Comparison of ENCODE assay signal across 19 cellular contexts in the genomic region with DNA sequence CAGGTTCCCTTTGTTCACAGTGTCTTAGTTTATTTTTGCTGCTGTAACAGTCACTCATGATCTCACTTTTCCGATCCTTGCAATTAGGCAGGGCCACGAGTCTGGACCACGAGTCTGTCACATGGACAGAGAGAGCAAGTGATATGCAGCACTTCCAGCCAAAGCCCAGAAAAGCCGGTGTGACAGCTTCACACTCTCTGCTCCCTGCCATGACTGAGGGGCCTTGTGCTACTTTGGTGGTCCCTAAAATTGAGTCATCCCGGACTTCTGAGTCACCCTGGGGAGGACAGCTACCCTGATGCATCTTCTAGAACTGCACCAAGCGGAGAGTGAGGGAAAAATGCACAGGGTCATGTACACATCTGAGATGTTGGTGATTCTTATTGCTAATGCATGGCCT.
DNase-seq lines count a peak whose midpoint lies in the region; ATAC-seq and TF ChIP-seq lines count a peak whose summit lies in the region.
"Had no signal": no experiment of that assay in that cellular context is flagged by ENCODE, and none has a peak within 500 bp of the region (broad histone marks: within the 10 kb centered on the region; RNA-seq: fewer than 3 reads in every experiment).

No MANE protein-coding gene starts in this region.

- intact Hi-C loops in dorsolateral prefrontal cortex (cut with DNase I) (no loop called here), heart right ventricle (cut with DNase I) (no loop called here), vagina (cut with DNase I) (no loop called here)

- H3K27ac ChIP-seq in SJSA1 (peak overlapping the region; percentile 40), dorsolateral prefrontal cortex (peak overlapping the region in 32 of 59 donors; percentile 57 to 91 (median 84)), neuronal stem cell (replicated peaks; ENCODE audit: low read length) (no peak overlapping the region), heart right ventricle (no peak overlapping the region), vagina (no peak overlapping the region)

- peak overlapping the region; percentile 46 for H3K23ac ChIP-seq in neuronal stem cell (ENCODE audit: low read depth, low read length, poor library complexity)

- TF ChIP-seq POLR2A in vagina (IDR thresholded peaks at IDR 0.05) = no peak

- no peak overlapping the region for H3K14ac ChIP-seq in neuronal stem cell (ENCODE audit: low read length)

- peak overlapping the region; percentile 27 for H3K18ac ChIP-seq in neuronal stem cell (ENCODE audit: low read length)

- ATAC-seq in heart right ventricle (no peak), GM18870 (IDR thresholded peaks at IDR 0.05; ENCODE audit: unreplicated experiment) (no peak)
- ATAC-seq: GM23338, HepG2 had no signal

- H3K4ac ChIP-seq in neuronal stem cell (ENCODE audit: low read length) = no peak overlapping the region

- H3K79me1 ChIP-seq in neuronal stem cell (ENCODE audit: low read depth, low read length) = no peaks in the 10 kb centered on the region

- no peak overlapping the region for H2BK5ac ChIP-seq in neuronal stem cell (ENCODE audit: low read length)

- H3K9ac ChIP-seq in neuronal stem cell (ENCODE audit: low read depth, low read length, poor library complexity) = no peak overlapping the region

- H3K27me3 ChIP-seq in SJSA1 (replicated peaks) (no peaks in the 10 kb centered on the region), dorsolateral prefrontal cortex (no peaks in the 10 kb centered on the region), neuronal stem cell (ENCODE audit: control insufficient read depth in 3 of 3, insufficient read depth in 3 of 3, low read depth in 1 of 3, low read length in 3 of 3) (no peaks in the 10 kb centered on the region), heart right ventricle (peaks cover 0 to 7% (median under 1%) of the 10 kb centered on the region in 7 donors), vagina (no peaks in the 10 kb centered on the region)
- H3K27me3 ChIP-seq: BE2C had no signal

- H2BK15ac ChIP-seq in neuronal stem cell (ENCODE audit: low read length) = peak overlapping the region; percentile 51

- TF ChIP-seq CTCF in dorsolateral prefrontal cortex (IDR thresholded peaks at IDR 0.05 in 54 of 56, conservative IDR thresholded peaks at IDR 0.05 in 2 of 56; ENCODE audit: low read depth in 1 of 56, partially characterized antibody in 56 of 56) (no peak), heart right ventricle (IDR thresholded peaks at IDR 0.05) (no peak), vagina (IDR thresholded peaks at IDR 0.05) (no peak)

- DNase-seq in SJSA1 (ENCODE audit: low read depth in 1 of 2, low spot score in 2 of 2) = peak; percentile 96
- DNase-seq in dorsolateral prefrontal cortex = no peak
- no peak for DNase-seq in neuronal stem cell (ENCODE audit: low spot score)
- DNase-seq in HuH-7 (ENCODE audit: low spot score) = no peak
- no peak for DNase-seq in heart right ventricle
- no peak for DNase-seq in vagina (ENCODE audit: extremely low spot score in 2 of 2)
- DNase-seq: BE2C; C1 segment of cervical spinal cord; CD4-positive, CD25-positive, alpha-beta regulatory T cell; CD8-positive, alpha-beta memory T cell; COR-L47; DMS 273 treated with DMSO at 0.1 percent for 48 hours; DMS53; DND-41; EL; HCEC 1CT had no signal

- no peak overlapping the region for H2AFZ ChIP-seq in neuronal stem cell (ENCODE audit: low read length)
- H2AFZ ChIP-seq: GM23338 had no signal

- no CpG with 5 or more reads among the region's 6 CpGs for WGBS in neuronal stem cell (ENCODE audit: extremely low coverage in 2 of 2, insufficient read length in 2 of 2, insufficient replicate concordance in 1 of 2), 2 donors
- 93 to 94% methylated on average over 6 of the region's 6 CpGs for WGBS in heart right ventricle, 2 donors

- H3K4me1 ChIP-seq in SJSA1 (replicated peaks) = peaks cover 41% of the 10 kb centered on the region
- H3K4me1 ChIP-seq in neuronal stem cell (ENCODE audit: control insufficient read depth in 2 of 2, insufficient read depth in 1 of 2, low read depth in 1 of 2, low read length in 2 of 2) = peaks cover 13 to 19% of the 10 kb centered on the region in 2 donors
- peaks cover 0 to 9% (median 0%) of the 10 kb centered on the region in 9 donors for H3K4me1 ChIP-seq in heart right ventricle
- H3K4me1 ChIP-seq in vagina = no peaks in the 10 kb centered on the region

- H4K8ac ChIP-seq in neuronal stem cell (ENCODE audit: low read depth, low read length) = no peak overlapping the region

- H3K4me3 ChIP-seq in SJSA1 = no peak overlapping the region
- no peak overlapping the region for H3K4me3 ChIP-seq in dorsolateral prefrontal cortex
- H3K4me3 ChIP-seq in neuronal stem cell (ENCODE audit: low read length in 2 of 2) = no peak overlapping the region
- no peak overlapping the region for H3K4me3 ChIP-seq in heart right ventricle
- no peak overlapping the region for H3K4me3 ChIP-seq in vagina
- H3K4me3 ChIP-seq: GM23338 had no signal

- H2AK5ac ChIP-seq in neuronal stem cell (ENCODE audit: low read depth, low read length) = no peak overlapping the region

- no peak overlapping the region for H2BK12ac ChIP-seq in neuronal stem cell (ENCODE audit: low read length)

- no peak overlapping the region for H3K4me2 ChIP-seq in neuronal stem cell (ENCODE audit: insufficient read depth, low read length, poor library complexity, severe bottlenecking)
- H3K4me2 ChIP-seq: GM23338 had no signal

- H3K9me3 ChIP-seq in SJSA1 (replicated peaks) = no peaks in the 10 kb centered on the region
- H3K9me3 ChIP-seq in neuronal stem cell (replicated peaks in 1 of 2; ENCODE audit: control insufficient read depth in 2 of 2, insufficient read depth in 1 of 2, low read depth in 1 of 2, low read length in 2 of 2) = peaks cover 0 to 4% of the 10 kb centered on the region in 2 donors
- no peaks in the 10 kb centered on the region for H3K9me3 ChIP-seq in heart right ventricle
- no peaks in the 10 kb centered on the region for H3K9me3 ChIP-seq in vagina
- H3K9me3 ChIP-seq: BE2C had no signal

- peak overlapping the region; percentile 61 for H2BK120ac ChIP-seq in neuronal stem cell (ENCODE audit: low read depth, low read length)

- H3K36me3 ChIP-seq in SJSA1 = no peaks in the 10 kb centered on the region
- no peaks in the 10 kb centered on the region for H3K36me3 ChIP-seq in neuronal stem cell (replicated peaks in 1 of 2; ENCODE audit: control insufficient read depth in 2 of 2, insufficient read depth in 2 of 2, low read length in 2 of 2)
- H3K36me3 ChIP-seq in heart right ventricle = no peaks in the 10 kb centered on the region
- H3K36me3 ChIP-seq in vagina = no peaks in the 10 kb centered on the region
- H3K36me3 ChIP-seq: BE2C had no signal

- no peak overlapping the region for H4K91ac ChIP-seq in neuronal stem cell (ENCODE audit: low read depth, low read length, poor library complexity)

Comparison
In these comparisons a context has a peak if more than half of its experiments do, and no peak if none do; other contexts are left out.
1. DNase-seq: peak in SJSA1 (2 of 2); none in dorsolateral prefrontal cortex (0 of 10), neuronal stem cell (single experiment), HuH-7 (single experiment), heart right ventricle (0 of 2) and vagina (0 of 2).
2. H3K27ac ChIP-seq: peak in SJSA1 (single experiment) and dorsolateral prefrontal cortex (32 of 59); none in neuronal stem cell (single experiment), heart right ventricle (0 of 10) and vagina (single experiment).